17 cellular contexts compared by ENCODE assay signal in genomic region chr13:47723898-47724297, GRCh38.
DNase-seq lines count a peak whose midpoint lies in the region; ATAC-seq and TF ChIP-seq lines count a peak whose summit lies in the region.
"Had no signal": no experiment of that assay in that cellular context is flagged by ENCODE, and none has a peak within 500 bp of the region (broad histone marks: within the 10 kb centered on the region; RNA-seq: fewer than 3 reads in every experiment).

No MANE protein-coding gene starts in this region.

- no peaks in the 10 kb centered on the region for H3K9me3 Mint-ChIP-seq in endodermal cell
- no peaks in the 10 kb centered on the region for H3K9me3 Mint-ChIP-seq in neural progenitor cell
- peaks cover 2% of the 10 kb centered on the region in 2 donors for H3K9me3 Mint-ChIP-seq in natural killer cell

- H3K27ac ChIP-seq in endodermal cell (ENCODE audit: low read depth, low read length) (no peak overlapping the region), neural progenitor cell (no peak overlapping the region)
- H3K27ac ChIP-seq: BLaER1 had no signal

- H3F3A ChIP-seq in neural progenitor cell (ENCODE audit: low read depth): no peaks in the 10 kb centered on the region

- ATAC-seq in natural killer cell (no peak), GM18858 (IDR thresholded peaks at IDR 0.05; ENCODE audit: unreplicated experiment) (no peak)
- ATAC-seq: GM12878, HepG2 had no signal

- no peaks in the 10 kb centered on the region for H3K79me2 ChIP-seq in neural progenitor cell (ENCODE audit: low read depth)

- H3K4me3 ChIP-seq in endodermal cell (ENCODE audit: low read length) (no peak overlapping the region), neural progenitor cell (no peak overlapping the region)
- H3K4me3 ChIP-seq: BLaER1, GM12878, HAP-1 had no signal

- H3K36me3 ChIP-seq in endodermal cell (ENCODE audit: control insufficient read depth, insufficient read depth, low read length) (no peaks in the 10 kb centered on the region), neural progenitor cell (no peaks in the 10 kb centered on the region)
- H3K36me3 ChIP-seq: BLaER1, HAP-1 had no signal

- H3K27me3 ChIP-seq in endodermal cell (ENCODE audit: control insufficient read depth, insufficient read depth, low read length, poor library complexity, severe bottlenecking): no peaks in the 10 kb centered on the region
- H3K27me3 ChIP-seq in neural progenitor cell: no peaks in the 10 kb centered on the region
- H3K27me3 ChIP-seq: BLaER1 had no signal

- no peak overlapping the region for H3K4me3 Mint-ChIP-seq in endodermal cell
- no peak overlapping the region for H3K4me3 Mint-ChIP-seq in neural progenitor cell
- H3K4me3 Mint-ChIP-seq in natural killer cell: no peak overlapping the region
- H3K4me3 Mint-ChIP-seq: CD8-positive, alpha-beta memory T cell; HFFc6 had no signal

- intact Hi-C loops in natural killer cell (cut with micrococcal nuclease): no loop called here

- H3K27me3 Mint-ChIP-seq in endodermal cell (ENCODE audit: insufficient read depth) (no peaks in the 10 kb centered on the region), neural progenitor cell (ENCODE audit: insufficient read depth, low read depth) (peaks cover 2% of the 10 kb centered on the region), natural killer cell (ENCODE audit: low read depth in 2 of 2) (no peaks in the 10 kb centered on the region)
- H3K27me3 Mint-ChIP-seq: CD8-positive, alpha-beta memory T cell had no signal

- H3K9me3 ChIP-seq in endodermal cell (ENCODE audit: control insufficient read depth, low read length) (no peaks in the 10 kb centered on the region), neural progenitor cell (ENCODE audit: low read depth) (no peaks in the 10 kb centered on the region)
- H3K9me3 ChIP-seq: BLaER1, Caco-2, HAP-1 had no signal

- DNase-seq in NCI-H82 (lab: John Stamatoyannopoulos, UW) (peak; percentile 43), NCI-H82 treated with DMSO at 0.1 percent for 48 hours (lab: John Stamatoyannopoulos, UW; ENCODE audit: unreplicated experiment) (no peak), SK-MEL-5 (ENCODE audit: low read depth, low spot score) (peak; percentile 14), endodermal cell (peak; percentile 55), neural progenitor cell (ENCODE audit: low spot score) (peak; percentile 20), natural killer cell (no peak), NCI-H69 (lab: John Stamatoyannopoulos, UW) (no peak)
- DNase-seq: 8988T; AML-193; Caco-2; CD8-positive, alpha-beta memory T cell; HFFc6 had no signal

- TF ChIP-seq CTCF in endodermal cell (conservative IDR thresholded peaks at IDR 0.05): peak; percentile 46
- TF ChIP-seq CTCF in neural progenitor cell (IDR thresholded peaks at IDR 0.05): no peak
- no peak for TF ChIP-seq CTCF in natural killer cell (IDR thresholded peaks at IDR 0.05)

- no peaks in the 10 kb centered on the region for H3K4me1 Mint-ChIP-seq in endodermal cell
- H3K4me1 Mint-ChIP-seq in neural progenitor cell: no peaks in the 10 kb centered on the region
- H3K4me1 Mint-ChIP-seq in natural killer cell: no peaks in the 10 kb centered on the region
- H3K4me1 Mint-ChIP-seq: CD8-positive, alpha-beta memory T cell had no signal

- H3K36me3 Mint-ChIP-seq in endodermal cell (ENCODE audit: low read depth): no peaks in the 10 kb centered on the region
- H3K36me3 Mint-ChIP-seq in neural progenitor cell: no peaks in the 10 kb centered on the region
- no peaks in the 10 kb centered on the region for H3K36me3 Mint-ChIP-seq in natural killer cell
- H3K36me3 Mint-ChIP-seq: CD8-positive, alpha-beta memory T cell had no signal

- no peaks in the 10 kb centered on the region for H4K20me1 ChIP-seq in neural progenitor cell (ENCODE audit: low read depth)
- H4K20me1 ChIP-seq: BLaER1 had no signal

- H3K27ac Mint-ChIP-seq in endodermal cell (no peak overlapping the region), neural progenitor cell (no peak overlapping the region), natural killer cell (no peak overlapping the region)
- H3K27ac Mint-ChIP-seq: CD8-positive, alpha-beta memory T cell; HFFc6 had no signal

- no peaks in the 10 kb centered on the region for H3K4me1 ChIP-seq in endodermal cell (ENCODE audit: control insufficient read depth, insufficient read depth, low read length)
- no peaks in the 10 kb centered on the region for H3K4me1 ChIP-seq in neural progenitor cell
- H3K4me1 ChIP-seq: BLaER1, Caco-2, HAP-1 had no signal

- in situ Hi-C loops in SK-MEL-5 (cut with HindIII; ENCODE audit: low pct_unique_long_range_greater_than_20kb, low sequenced_read_pairs): no loop called here

- H3K4me2 ChIP-seq in neural progenitor cell: no peak overlapping the region
- H3K4me2 ChIP-seq: BLaER1 had no signal

- H2AFZ ChIP-seq in neural progenitor cell (replicated peaks): no peak overlapping the region

- 70 to 72% methylated on average over 4 of the region's 4 CpGs for WGBS in endodermal cell (ENCODE audit: insufficient coverage in 1 of 2, insufficient read length in 1 of 2), 2 experiments

- H3K9ac ChIP-seq in endodermal cell (ENCODE audit: extremely low read depth, low read length, poor library complexity, severe bottlenecking) (no peak overlapping the region), neural progenitor cell (no peak overlapping the region)
- H3K9ac ChIP-seq: BLaER1 had no signal

Comparison
In these comparisons a context has a peak if more than half of its experiments do, and no peak if none do; other contexts are left out.
1. DNase-seq: peak in NCI-H82 (single experiment), SK-MEL-5 (single experiment), endodermal cell (single experiment) and neural progenitor cell (single experiment); none in NCI-H82 treated with DMSO at 0.1 percent for 48 hours (single experiment), natural killer cell (single experiment) and NCI-H69 (single experiment).